Comparison of ENCODE assay signal across 1 cellular context in the genomic region with DNA sequence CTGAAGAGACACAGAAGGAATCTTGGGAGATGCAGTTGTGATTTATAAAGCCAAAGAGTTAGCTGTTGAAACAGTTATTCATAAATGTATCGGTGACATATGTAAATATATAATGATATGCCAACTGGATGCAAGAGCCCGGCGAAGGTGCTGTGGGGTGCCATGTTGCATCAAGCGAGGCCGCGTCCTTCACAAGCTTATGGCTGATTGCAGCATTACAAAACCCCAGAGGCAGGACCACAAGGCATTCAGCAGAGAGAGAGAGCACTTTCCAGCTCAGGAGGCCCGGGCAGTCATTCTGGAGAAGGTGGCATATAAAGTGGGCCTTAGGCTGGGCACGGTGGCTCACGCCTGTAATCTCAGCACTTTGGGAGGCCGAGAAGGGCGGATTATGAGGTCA.
TF ChIP-seq lines count a peak whose summit lies in the region.

No MANE protein-coding gene starts in this region.

TF ChIP-seq in GM12878, 131 proteins besides CTCF, POLR2A, EP300 and RAD21 (continued from another document):
- TF ChIP-seq REST (IDR thresholded peaks at IDR 0.05; ENCODE audit: low read depth, low read length) (no peak), BRCA1 (IDR thresholded peaks at IDR 0.05; ENCODE audit: low read depth, low read length) (no peak), MLLT1 (IDR thresholded peaks at IDR 0.05) (no peak), KAT2A (conservative IDR thresholded peaks at IDR 0.05; ENCODE audit: control insufficient read depth, low read depth, low read length) (no peak), RCOR1 (conservative IDR thresholded peaks at IDR 0.05; ENCODE audit: low read depth, low read length) (no peak), TARDBP (IDR thresholded peaks at IDR 0.05; ENCODE audit: borderline replicate concordance) (no peak), KLF5 (IDR thresholded peaks at IDR 0.05; ENCODE audit: partially characterized antibody) (no peak), TAF1 (IDR thresholded peaks at IDR 0.05; ENCODE audit: borderline replicate concordance, low read depth, low read length) (no peak), YBX1 (IDR thresholded peaks at IDR 0.05) (no peak), FOS (IDR thresholded peaks at IDR 0.05; ENCODE audit: borderline replicate concordance, extremely low read depth, insufficient read length) (no peak)
- TF ChIP-seq, protein P1, sequence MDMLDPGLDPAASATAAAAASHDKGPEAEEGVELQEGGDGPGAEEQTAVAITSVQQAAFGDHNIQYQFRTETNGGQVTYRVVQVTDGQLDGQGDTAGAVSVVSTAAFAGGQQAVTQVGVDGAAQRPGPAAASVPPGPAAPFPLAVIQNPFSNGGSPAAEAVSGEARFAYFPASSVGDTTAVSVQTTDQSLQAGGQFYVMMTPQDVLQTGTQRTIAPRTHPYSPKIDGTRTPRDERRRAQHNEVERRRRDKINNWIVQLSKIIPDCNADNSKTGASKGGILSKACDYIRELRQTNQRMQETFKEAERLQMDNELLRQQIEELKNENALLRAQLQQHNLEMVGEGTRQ (IDR thresholded peaks at IDR 0.05; ENCODE audit: borderline replicate concordance, low read depth, low read length) = no peak
